ENCODE assay signal across 17 cellular contexts in the genomic region with DNA sequence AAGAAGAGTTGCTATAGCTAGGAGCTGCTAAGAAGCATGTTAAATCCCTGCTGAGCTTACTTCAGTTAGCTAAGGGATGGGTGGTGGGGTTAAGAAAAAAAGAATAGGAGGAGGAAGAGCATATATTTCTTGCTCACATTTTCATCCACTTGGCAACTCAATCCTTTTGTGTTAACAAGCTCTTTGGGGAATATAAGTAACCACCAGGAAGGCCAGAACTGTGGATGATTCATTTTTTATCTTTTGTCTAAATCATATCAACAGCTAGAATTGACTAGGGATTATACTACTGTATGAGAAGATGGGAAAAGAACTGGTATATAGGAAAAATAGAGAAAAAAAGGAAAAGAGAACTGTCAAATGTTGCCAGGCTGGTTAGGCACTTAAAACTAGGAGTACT.
"Had no signal": no experiment of that assay in that cellular context is flagged by ENCODE, and none has a peak within 500 bp of the region (broad histone marks: within the 10 kb centered on the region; RNA-seq: fewer than 3 reads in every experiment).

No MANE protein-coding gene starts in this region.

- H3K27ac ChIP-seq: gastrocnemius medialis, heart right ventricle, ovary, thyroid gland had no signal

- H3K27ac Mint-ChIP-seq: activated naive CD8-positive, alpha-beta T cell treated with anti-CD3 and anti-CD28 coated beads, Interleukin-2, amount 50 U/mL, for 24 hours; activated T-helper 17 cell treated with anti-CD3 and anti-CD28 coated beads, Interleukin-2, amount 50 U/mL, for 72 hours; stimulated activated memory B cell treated with anti-CD40 and anti-IgM and Interleukin-4, amounts not matched to agents 10 μg/mL and 1 μg/mL and 100 μg/mL, for 72 hours; T-helper 2 cell treated with Interferon-gamma antibody and Interleukin-4, amounts not matched to agents 5 μg/mL and 100 μg/mL, for 36 hours had no signal

- H3K27me3 Mint-ChIP-seq: activated naive CD8-positive, alpha-beta T cell treated with anti-CD3 and anti-CD28 coated beads, Interleukin-2, amount 50 U/mL, for 24 hours; activated T-helper 17 cell treated with anti-CD3 and anti-CD28 coated beads, Interleukin-2, amount 50 U/mL, for 72 hours; stimulated activated memory B cell treated with anti-CD40 and anti-IgM and Interleukin-4, amounts not matched to agents 10 μg/mL and 1 μg/mL and 100 μg/mL, for 72 hours had no signal

- H3K36me3 ChIP-seq: gastrocnemius medialis, heart right ventricle, ovary, thyroid gland had no signal

- DNase-seq: activated CD4-positive, CD25-positive, alpha-beta regulatory T cell treated with anti-CD3 and anti-CD28 coated beads, Interleukin-2, amount 50 U/mL, for 72 hours; activated naive CD4-positive, alpha-beta T cell treated with Interleukin-2 at 50 U/mL for 16 hours; activated naive CD8-positive, alpha-beta T cell treated with anti-CD3 and anti-CD28 coated beads, Interleukin-2, amount 50 U/mL, for 24 hours; activated T-cell treated with anti-CD3 and anti-CD28 coated beads for 4 hours; central memory CD4-positive, alpha-beta T cell; cortex of kidney; effector CD4-positive, alpha-beta T cell; gastrocnemius medialis; heart right ventricle; ovary; stimulated activated CD4-positive, alpha-beta T cell treated with anti-CD3 and anti-CD28 coated beads, Interleukin-12 subunit alpha, Interleukin-12 subunit beta, amount 100 ng/mL, for 4 hours; stimulated activated CD4-positive, alpha-beta T cell treated with anti-CD3 and anti-CD28 coated beads, Interleukin-2, amount 100 ng/mL, for 24 hours; thyroid gland had no signal

- H3K36me3 Mint-ChIP-seq: stimulated activated memory B cell treated with anti-CD40 and anti-IgM and Interleukin-4, amounts not matched to agents 10 μg/mL and 1 μg/mL and 100 μg/mL, for 72 hours had no signal

- H3K9me3 ChIP-seq: gastrocnemius medialis, ovary, thyroid gland had no signal

- H3K4me1 ChIP-seq: gastrocnemius medialis, heart right ventricle, thyroid gland had no signal

- ATAC-seq: activated naive CD8-positive, alpha-beta T cell treated with anti-CD3 and anti-CD28 coated beads, Interleukin-2, amount 50 U/mL, for 24 hours; activated T-helper 17 cell treated with anti-CD3 and anti-CD28 coated beads, Interleukin-2, amount 50 U/mL, for 72 hours; gastrocnemius medialis; heart right ventricle; sciatic nerve; stimulated activated memory B cell treated with anti-CD40 and anti-IgM and Interleukin-4, amounts not matched to agents 10 μg/mL and 1 μg/mL and 100 μg/mL, for 72 hours had no signal

- H3K4me3 Mint-ChIP-seq: activated naive CD8-positive, alpha-beta T cell treated with anti-CD3 and anti-CD28 coated beads, Interleukin-2, amount 50 U/mL, for 24 hours; activated T-helper 17 cell treated with anti-CD3 and anti-CD28 coated beads, Interleukin-2, amount 50 U/mL, for 72 hours; stimulated activated memory B cell treated with anti-CD40 and anti-IgM and Interleukin-4, amounts not matched to agents 10 μg/mL and 1 μg/mL and 100 μg/mL, for 72 hours; T-helper 2 cell treated with Interferon-gamma antibody and Interleukin-4, amounts not matched to agents 5 μg/mL and 100 μg/mL, for 36 hours had no signal

- H3K27me3 ChIP-seq: gastrocnemius medialis, heart right ventricle, ovary, thyroid gland had no signal

- H3K4me3 ChIP-seq: gastrocnemius medialis, heart right ventricle, ovary, thyroid gland had no signal

- H3K9me3 Mint-ChIP-seq: activated naive CD8-positive, alpha-beta T cell treated with anti-CD3 and anti-CD28 coated beads, Interleukin-2, amount 50 U/mL, for 24 hours; activated T-helper 17 cell treated with anti-CD3 and anti-CD28 coated beads, Interleukin-2, amount 50 U/mL, for 72 hours; stimulated activated memory B cell treated with anti-CD40 and anti-IgM and Interleukin-4, amounts not matched to agents 10 μg/mL and 1 μg/mL and 100 μg/mL, for 72 hours; T-helper 2 cell treated with Interferon-gamma antibody and Interleukin-4, amounts not matched to agents 5 μg/mL and 100 μg/mL, for 36 hours had no signal

- H3K4me1 Mint-ChIP-seq: activated naive CD8-positive, alpha-beta T cell treated with anti-CD3 and anti-CD28 coated beads, Interleukin-2, amount 50 U/mL, for 24 hours; activated T-helper 17 cell treated with anti-CD3 and anti-CD28 coated beads, Interleukin-2, amount 50 U/mL, for 72 hours; stimulated activated memory B cell treated with anti-CD40 and anti-IgM and Interleukin-4, amounts not matched to agents 10 μg/mL and 1 μg/mL and 100 μg/mL, for 72 hours had no signal
